Comparison of ENCODE assay signal across 35 cellular contexts in the genomic region with DNA sequence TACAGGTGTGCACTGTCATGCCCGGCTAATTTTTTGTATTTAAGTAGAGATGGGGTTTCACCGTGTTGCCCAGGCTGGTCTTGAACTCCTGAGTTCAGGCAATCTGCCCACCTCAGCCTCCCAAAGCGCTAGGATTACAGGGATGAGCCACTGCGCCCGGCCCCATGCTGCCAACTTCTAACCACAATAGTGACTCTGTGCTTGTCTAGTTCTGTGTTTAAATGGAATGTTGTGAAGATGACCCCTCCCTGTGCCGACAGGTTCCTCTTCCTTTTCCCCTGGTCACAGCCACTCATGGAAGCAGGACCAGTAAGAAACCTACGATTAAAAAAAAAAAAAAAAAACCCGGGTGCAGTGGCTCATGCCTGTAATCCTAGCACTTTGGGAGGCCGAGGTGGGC. TPM values are rescaled to one million over a fixed set of nuclear protein-coding genes. Genes with fewer than 3 reads are reported as not detected.
"Had no signal": no experiment of that assay in that cellular context is flagged by ENCODE, and none has a peak within 500 bp of the region (broad histone marks: within the 10 kb centered on the region; RNA-seq: fewer than 3 reads in every experiment).

No MANE protein-coding gene starts in this region.

- H3K36me3 Mint-ChIP-seq: naive thymus-derived CD4-positive, alpha-beta T cell had no signal

- DNase-seq: effector CD8-positive, alpha-beta T cell; endodermal cell; foreskin fibroblast; gastrocnemius medialis; head of caudate nucleus; kidney; left cardiac atrium; left lung; mesendoderm; midbrain; naive thymus-derived CD4-positive, alpha-beta T cell; nucleus accumbens; stimulated activated CD4-positive, alpha-beta T cell treated with anti-CD3 and anti-CD28 coated beads, Interleukin-12 subunit alpha, Interleukin-12 subunit beta, amount 100 ng/mL, for 4 hours; stimulated activated CD4-positive, alpha-beta T cell treated with anti-CD3 and anti-CD28 coated beads, Interleukin-1b, Interleukin-23, amount 100 ng/mL, for 48 hours; stimulated activated CD4-positive, alpha-beta T cell treated with anti-CD3 and anti-CD28 coated beads, Interleukin-4, amount 100 ng/mL, for 1 hour; stimulated activated CD8-positive, alpha-beta memory T cell treated with anti-CD3 and anti-CD28 coated beads, Interleukin-4, amount 100 ng/mL, for 48 hours; stimulated activated naive CD4-positive, alpha-beta T cell; stimulated activated naive CD8-positive, alpha-beta T cell treated with anti-CD3 and anti-CD28 coated beads, Interleukin-15, amount 100 ng/mL, for 72 hours; transverse colon had no signal

- H3K4me2 ChIP-seq: hepatocyte, smooth muscle cell had no signal

- H3K36me3 ChIP-seq: gastrocnemius medialis, left lung, prostate gland, right atrium auricular region, suprapubic skin, transverse colon, vagina had no signal

- H3K4me3 Mint-ChIP-seq: endodermal cell; naive thymus-derived CD4-positive, alpha-beta T cell; nephron; stimulated activated naive CD8-positive, alpha-beta T cell treated with anti-CD3 and anti-CD28 coated beads, Interleukin-15, amount 100 ng/mL, for 72 hours had no signal

- H3K9me3 Mint-ChIP-seq: endodermal cell; nephron; stimulated activated naive CD8-positive, alpha-beta T cell treated with anti-CD3 and anti-CD28 coated beads, Interleukin-15, amount 100 ng/mL, for 72 hours had no signal

- H3K4me1 ChIP-seq: prostate gland had no signal

- H3K27ac Mint-ChIP-seq: endodermal cell; naive thymus-derived CD4-positive, alpha-beta T cell; nephron had no signal

- ATAC-seq: esophagus mucosa; gastrocnemius medialis; left cardiac atrium; left lung; naive thymus-derived CD4-positive, alpha-beta T cell; sciatic nerve; stimulated activated naive CD8-positive, alpha-beta T cell treated with anti-CD3 and anti-CD28 coated beads, Interleukin-15, amount 100 ng/mL, for 72 hours had no signal

- H3K4me3 ChIP-seq: gastrocnemius medialis, hepatocyte, left lung, prostate gland, right atrium auricular region, smooth muscle cell, suprapubic skin, transverse colon, vagina had no signal

- H3K79me2 ChIP-seq: hepatocyte had no signal

- H3K9me3 ChIP-seq: gastrocnemius medialis, left lung, prostate gland, right atrium auricular region, suprapubic skin, transverse colon, vagina had no signal

- H3K27me3 ChIP-seq: gastrocnemius medialis, hepatocyte, left lung, right atrium auricular region, suprapubic skin, transverse colon, vagina had no signal

- H2AFZ ChIP-seq: hepatocyte had no signal

- H3K27ac ChIP-seq: epithelial cell of prostate, gastrocnemius medialis, hepatocyte, left lung, prostate gland, right atrium auricular region, suprapubic skin, transverse colon, vagina had no signal

RNA-seq across cellular contexts. Expression of gene MAP1LC3C, which starts 4.7 kb away (rescaled TPM):
- total RNA-seq: esophagus mucosa; glomerular endothelial cell; naive thymus-derived CD4-positive, alpha-beta T cell; osteocyte; prostate gland; right atrium auricular region; smooth muscle cell; ureter had no signal
- polyA plus RNA-seq: naive thymus-derived CD4-positive, alpha-beta T cell had no signal

RNA-seq across cellular contexts. Expression of gene BECN2, which starts 36.6 kb away (rescaled TPM):
- total RNA-seq: endodermal cell; esophagus mucosa; glomerular endothelial cell; hepatocyte; kidney; left cardiac atrium; left lung; lower leg skin; lung microvascular endothelial cell; mucosa of gallbladder; naive thymus-derived CD4-positive, alpha-beta T cell; osteocyte; prostate gland; right atrium auricular region; sciatic nerve; smooth muscle cell; suprapubic skin; transverse colon; ureter; vagina had no signal
- polyA plus RNA-seq: hepatocyte; naive thymus-derived CD4-positive, alpha-beta T cell; smooth muscle cell had no signal
